ENCODE assay signal across 10 cellular contexts in the genomic region with DNA sequence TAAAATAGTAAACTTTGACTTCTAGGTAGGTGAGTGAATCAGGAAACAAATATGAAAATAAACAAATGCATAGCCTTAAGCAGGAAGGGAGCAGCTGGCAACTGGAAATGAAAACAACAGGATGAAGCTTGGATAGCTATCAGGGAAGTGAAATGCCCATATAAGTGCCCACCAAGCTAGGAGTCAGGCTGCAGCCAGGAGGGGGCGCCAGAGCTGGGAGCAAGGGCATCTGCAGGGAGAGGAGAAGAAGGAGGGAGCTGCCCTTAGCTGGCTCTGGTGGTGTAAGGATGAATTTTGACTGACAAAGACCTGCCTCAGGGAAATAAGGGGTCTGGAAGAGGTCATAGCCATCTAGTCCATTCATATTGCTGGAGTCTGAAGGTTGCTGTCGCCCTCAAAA.
DNase-seq lines count a peak whose midpoint lies in the region; ATAC-seq and TF ChIP-seq lines count a peak whose summit lies in the region.
"Had no signal": no experiment of that assay in that cellular context is flagged by ENCODE, and none has a peak within 500 bp of the region (broad histone marks: within the 10 kb centered on the region; RNA-seq: fewer than 3 reads in every experiment).

No MANE protein-coding gene starts in this region.

- no peak overlapping the region for H3K27ac Mint-ChIP-seq in GM23338
- H3K27ac Mint-ChIP-seq: activated B cell treated with CpG ODN at 0.5 μM for 24 hours had no signal

- no peak overlapping the region for H3K4me3 Mint-ChIP-seq in GM23338
- H3K4me3 Mint-ChIP-seq: activated B cell treated with CpG ODN at 0.5 μM for 24 hours had no signal

- no peak overlapping the region for H3K27ac ChIP-seq in GM23338 (ENCODE audit: low read depth)

- no peak overlapping the region for H2AFZ ChIP-seq in GM23338

- DNase-seq in SKM-1 treated with dmso at 0.1 percent for 144 hours (lab: John Stamatoyannopoulos, UW; ENCODE audit: unreplicated experiment) (peak; percentile 21), SKM-1 (lab: John Stamatoyannopoulos, UW; ENCODE audit: unreplicated experiment) (no peak), GM23338 (ENCODE audit: low spot score) (peak; percentile 79), NCI-H526 treated with DMSO at 0.1 percent for 48 hours (lab: John Stamatoyannopoulos, UW) (peak; percentile 51), epithelial cell of esophagus (ENCODE audit: low read depth) (peak; percentile 3), NCI-H187 treated with DMSO at 0.1 percent for 48 hours (lab: John Stamatoyannopoulos, UW) (no peak), NCI-H1930 (lab: John Stamatoyannopoulos, UW) (no peak), GM03348 (ENCODE audit: low spot score) (no peak)
- DNase-seq: activated B cell treated with CpG ODN at 0.5 μM for 24 hours had no signal

- no peak overlapping the region for H3K4me3 ChIP-seq in GM23338
- no peak overlapping the region for H3K4me3 ChIP-seq in epithelial cell of esophagus (ENCODE audit: low read length)

- H3K36me3 Mint-ChIP-seq in GM23338 (ENCODE audit: low read depth), result no peaks in the 10 kb centered on the region

- no peaks in the 10 kb centered on the region for H3K9me2 ChIP-seq in GM23338 (ENCODE audit: insufficient read depth)

- H3K36me3 ChIP-seq in GM23338 (ENCODE audit: insufficient read depth), result no peaks in the 10 kb centered on the region

- no peaks in the 10 kb centered on the region for H3K27me3 Mint-ChIP-seq in GM23338 (ENCODE audit: insufficient read depth, low read depth, poor library complexity)
- H3K27me3 Mint-ChIP-seq: activated B cell treated with CpG ODN at 0.5 μM for 24 hours had no signal

- H3K4me1 ChIP-seq in GM23338 (ENCODE audit: insufficient read depth), result no peaks in the 10 kb centered on the region

- peaks cover 3% of the 10 kb centered on the region; the same call in 2 of the 3 replicates for H3K4me1 Mint-ChIP-seq in GM23338
- H3K4me1 Mint-ChIP-seq: activated B cell treated with CpG ODN at 0.5 μM for 24 hours had no signal

- no peak overlapping the region for H3K4me2 ChIP-seq in GM23338

- no peaks in the 10 kb centered on the region for H3F3A ChIP-seq in GM23338 (replicated peaks; ENCODE audit: low read depth)

- H4K20me1 ChIP-seq in GM23338 (replicated peaks; ENCODE audit: insufficient read depth), result no peaks in the 10 kb centered on the region

- H3K9me3 Mint-ChIP-seq in GM23338, result no peaks in the 10 kb centered on the region

- TF ChIP-seq CTCF in GM23338 (conservative IDR thresholded peaks at IDR 0.05; ENCODE audit: low read depth in 2 of 2) (peak; percentile 84 to 85), epithelial cell of esophagus (IDR thresholded peaks at IDR 0.05; ENCODE audit: insufficient read depth, low read depth, low read length, missing control alignments) (no peak)

- no peaks in the 10 kb centered on the region for H3K79me2 ChIP-seq in GM23338 (replicated peaks; ENCODE audit: insufficient read depth)

- peak; percentile 99 for ATAC-seq in GM23338
- ATAC-seq: left colon had no signal

- no peaks in the 10 kb centered on the region for H3K27me3 ChIP-seq in GM23338 (ENCODE audit: insufficient read depth)

TF ChIP-seq in GM23338, 12 proteins besides CTCF, POLR2A, EP300 and RAD21 (continues in another document):
- TF ChIP-seq STAT1 (IDR thresholded peaks at IDR 0.05; ENCODE audit: unreplicated experiment), result no peak
- TF ChIP-seq EZH2phosphoT487 (IDR thresholded peaks at IDR 0.05; ENCODE audit: unreplicated experiment), result no peak
- no peak for TF ChIP-seq EZH2 (IDR thresholded peaks at IDR 0.05; ENCODE audit: low read depth, unreplicated experiment)
- TF ChIP-seq, protein P1, sequence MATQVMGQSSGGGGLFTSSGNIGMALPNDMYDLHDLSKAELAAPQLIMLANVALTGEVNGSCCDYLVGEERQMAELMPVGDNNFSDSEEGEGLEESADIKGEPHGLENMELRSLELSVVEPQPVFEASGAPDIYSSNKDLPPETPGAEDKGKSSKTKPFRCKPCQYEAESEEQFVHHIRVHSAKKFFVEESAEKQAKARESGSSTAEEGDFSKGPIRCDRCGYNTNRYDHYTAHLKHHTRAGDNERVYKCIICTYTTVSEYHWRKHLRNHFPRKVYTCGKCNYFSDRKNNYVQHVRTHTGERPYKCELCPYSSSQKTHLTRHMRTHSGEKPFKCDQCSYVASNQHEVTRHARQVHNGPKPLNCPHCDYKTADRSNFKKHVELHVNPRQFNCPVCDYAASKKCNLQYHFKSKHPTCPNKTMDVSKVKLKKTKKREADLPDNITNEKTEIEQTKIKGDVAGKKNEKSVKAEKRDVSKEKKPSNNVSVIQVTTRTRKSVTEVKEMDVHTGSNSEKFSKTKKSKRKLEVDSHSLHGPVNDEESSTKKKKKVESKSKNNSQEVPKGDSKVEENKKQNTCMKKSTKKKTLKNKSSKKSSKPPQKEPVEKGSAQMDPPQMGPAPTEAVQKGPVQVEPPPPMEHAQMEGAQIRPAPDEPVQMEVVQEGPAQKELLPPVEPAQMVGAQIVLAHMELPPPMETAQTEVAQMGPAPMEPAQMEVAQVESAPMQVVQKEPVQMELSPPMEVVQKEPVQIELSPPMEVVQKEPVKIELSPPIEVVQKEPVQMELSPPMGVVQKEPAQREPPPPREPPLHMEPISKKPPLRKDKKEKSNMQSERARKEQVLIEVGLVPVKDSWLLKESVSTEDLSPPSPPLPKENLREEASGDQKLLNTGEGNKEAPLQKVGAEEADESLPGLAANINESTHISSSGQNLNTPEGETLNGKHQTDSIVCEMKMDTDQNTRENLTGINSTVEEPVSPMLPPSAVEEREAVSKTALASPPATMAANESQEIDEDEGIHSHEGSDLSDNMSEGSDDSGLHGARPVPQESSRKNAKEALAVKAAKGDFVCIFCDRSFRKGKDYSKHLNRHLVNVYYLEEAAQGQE (IDR thresholded peaks at IDR 0.05; ENCODE audit: unreplicated experiment), result no peak
- TF ChIP-seq, protein P2, sequence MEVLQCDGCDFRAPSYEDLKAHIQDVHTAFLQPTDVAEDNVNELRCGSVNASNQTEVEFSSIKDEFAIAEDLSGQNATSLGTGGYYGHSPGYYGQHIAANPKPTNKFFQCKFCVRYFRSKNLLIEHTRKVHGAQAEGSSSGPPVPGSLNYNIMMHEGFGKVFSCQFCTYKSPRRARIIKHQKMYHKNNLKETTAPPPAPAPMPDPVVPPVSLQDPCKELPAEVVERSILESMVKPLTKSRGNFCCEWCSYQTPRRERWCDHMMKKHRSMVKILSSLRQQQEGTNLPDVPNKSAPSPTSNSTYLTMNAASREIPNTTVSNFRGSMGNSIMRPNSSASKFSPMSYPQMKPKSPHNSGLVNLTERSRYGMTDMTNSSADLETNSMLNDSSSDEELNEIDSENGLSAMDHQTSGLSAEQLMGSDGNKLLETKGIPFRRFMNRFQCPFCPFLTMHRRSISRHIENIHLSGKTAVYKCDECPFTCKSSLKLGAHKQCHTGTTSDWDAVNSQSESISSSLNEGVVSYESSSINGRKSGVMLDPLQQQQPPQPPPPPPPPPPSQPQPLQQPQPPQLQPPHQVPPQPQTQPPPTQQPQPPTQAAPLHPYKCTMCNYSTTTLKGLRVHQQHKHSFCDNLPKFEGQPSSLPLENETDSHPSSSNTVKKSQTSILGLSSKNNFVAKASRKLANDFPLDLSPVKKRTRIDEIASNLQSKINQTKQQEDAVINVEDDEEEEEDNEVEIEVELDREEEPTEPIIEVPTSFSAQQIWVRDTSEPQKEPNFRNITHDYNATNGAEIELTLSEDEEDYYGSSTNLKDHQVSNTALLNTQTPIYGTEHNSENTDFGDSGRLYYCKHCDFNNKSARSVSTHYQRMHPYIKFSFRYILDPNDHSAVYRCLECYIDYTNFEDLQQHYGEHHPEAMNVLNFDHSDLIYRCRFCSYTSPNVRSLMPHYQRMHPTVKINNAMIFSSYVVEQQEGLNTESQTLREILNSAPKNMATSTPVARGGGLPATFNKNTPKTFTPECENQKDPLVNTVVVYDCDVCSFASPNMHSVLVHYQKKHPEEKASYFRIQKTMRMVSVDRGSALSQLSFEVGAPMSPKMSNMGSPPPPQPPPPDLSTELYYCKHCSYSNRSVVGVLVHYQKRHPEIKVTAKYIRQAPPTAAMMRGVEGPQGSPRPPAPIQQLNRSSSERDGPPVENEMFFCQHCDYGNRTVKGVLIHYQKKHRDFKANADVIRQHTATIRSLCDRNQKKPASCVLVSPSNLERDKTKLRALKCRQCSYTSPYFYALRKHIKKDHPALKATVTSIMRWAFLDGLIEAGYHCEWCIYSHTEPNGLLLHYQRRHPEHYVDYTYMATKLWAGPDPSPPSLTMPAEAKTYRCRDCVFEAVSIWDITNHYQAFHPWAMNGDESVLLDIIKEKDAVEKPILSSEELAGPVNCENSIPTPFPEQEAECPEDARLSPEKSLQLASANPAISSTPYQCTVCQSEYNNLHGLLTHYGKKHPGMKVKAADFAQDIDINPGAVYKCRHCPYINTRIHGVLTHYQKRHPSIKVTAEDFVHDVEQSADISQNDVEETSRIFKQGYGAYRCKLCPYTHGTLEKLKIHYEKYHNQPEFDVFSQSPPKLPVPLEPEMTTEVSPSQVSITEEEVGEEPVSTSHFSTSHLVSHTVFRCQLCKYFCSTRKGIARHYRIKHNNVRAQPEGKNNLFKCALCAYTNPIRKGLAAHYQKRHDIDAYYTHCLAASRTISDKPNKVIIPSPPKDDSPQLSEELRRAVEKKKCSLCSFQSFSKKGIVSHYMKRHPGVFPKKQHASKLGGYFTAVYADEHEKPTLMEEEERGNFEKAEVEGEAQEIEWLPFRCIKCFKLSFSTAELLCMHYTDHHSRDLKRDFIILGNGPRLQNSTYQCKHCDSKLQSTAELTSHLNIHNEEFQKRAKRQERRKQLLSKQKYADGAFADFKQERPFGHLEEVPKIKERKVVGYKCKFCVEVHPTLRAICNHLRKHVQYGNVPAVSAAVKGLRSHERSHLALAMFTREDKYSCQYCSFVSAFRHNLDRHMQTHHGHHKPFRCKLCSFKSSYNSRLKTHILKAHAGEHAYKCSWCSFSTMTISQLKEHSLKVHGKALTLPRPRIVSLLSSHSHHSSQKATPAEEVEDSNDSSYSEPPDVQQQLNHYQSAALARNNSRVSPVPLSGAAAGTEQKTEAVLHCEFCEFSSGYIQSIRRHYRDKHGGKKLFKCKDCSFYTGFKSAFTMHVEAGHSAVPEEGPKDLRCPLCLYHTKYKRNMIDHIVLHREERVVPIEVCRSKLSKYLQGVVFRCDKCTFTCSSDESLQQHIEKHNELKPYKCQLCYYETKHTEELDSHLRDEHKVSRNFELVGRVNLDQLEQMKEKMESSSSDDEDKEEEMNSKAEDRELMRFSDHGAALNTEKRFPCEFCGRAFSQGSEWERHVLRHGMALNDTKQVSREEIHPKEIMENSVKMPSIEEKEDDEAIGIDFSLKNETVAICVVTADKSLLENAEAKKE (CRISPR knock-in tag; IDR thresholded peaks at IDR 0.05), result no peak
- TF ChIP-seq, protein P3, sequence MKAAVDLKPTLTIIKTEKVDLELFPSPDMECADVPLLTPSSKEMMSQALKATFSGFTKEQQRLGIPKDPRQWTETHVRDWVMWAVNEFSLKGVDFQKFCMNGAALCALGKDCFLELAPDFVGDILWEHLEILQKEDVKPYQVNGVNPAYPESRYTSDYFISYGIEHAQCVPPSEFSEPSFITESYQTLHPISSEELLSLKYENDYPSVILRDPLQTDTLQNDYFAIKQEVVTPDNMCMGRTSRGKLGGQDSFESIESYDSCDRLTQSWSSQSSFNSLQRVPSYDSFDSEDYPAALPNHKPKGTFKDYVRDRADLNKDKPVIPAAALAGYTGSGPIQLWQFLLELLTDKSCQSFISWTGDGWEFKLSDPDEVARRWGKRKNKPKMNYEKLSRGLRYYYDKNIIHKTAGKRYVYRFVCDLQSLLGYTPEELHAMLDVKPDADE (IDR thresholded peaks at IDR 0.05), result no peak

Comparison
In these comparisons a context has a peak if more than half of its experiments do, and no peak if none do; other contexts are left out.
1. DNase-seq: peak in SKM-1 treated with dmso at 0.1 percent for 144 hours (single experiment), GM23338 (single experiment), NCI-H526 treated with DMSO at 0.1 percent for 48 hours (single experiment) and epithelial cell of esophagus (single experiment); none in SKM-1 (single experiment), NCI-H187 treated with DMSO at 0.1 percent for 48 hours (single experiment), NCI-H1930 (0 of 2) and GM03348 (single experiment).